ENCODE assay signal across 8 cellular contexts in genomic region chr13:100235311-100235901, GRCh38.
DNase-seq lines count a peak whose midpoint lies in the region; ATAC-seq and TF ChIP-seq lines count a peak whose summit lies in the region.

No MANE protein-coding gene starts in this region.

- TF ChIP-seq POLR2A in heart left ventricle (IDR thresholded peaks at IDR 0.05): no peak

- H3K4me1 Mint-ChIP-seq in naive thymus-derived CD4-positive, alpha-beta T cell: peaks cover 3 to 8% (median 5%) of the 10 kb centered on the region in 7 donors

- no peak overlapping the region for H3K27ac Mint-ChIP-seq in naive thymus-derived CD4-positive, alpha-beta T cell

- peaks cover 0 to 25% (median 14%) of the 10 kb centered on the region in 12 donors for H3K4me1 ChIP-seq in heart left ventricle
- H3K4me1 ChIP-seq in OCI-LY3 (ENCODE audit: low read length): peaks cover 18% of the 10 kb centered on the region
- H3K4me1 ChIP-seq in naive thymus-derived CD4-positive, alpha-beta T cell (ENCODE audit: control insufficient read depth in 2 of 2, insufficient read depth in 2 of 2, low read length in 2 of 2): peaks cover 0 to 5% of the 10 kb centered on the region in 2 donors

- no peaks in the 10 kb centered on the region for H4K20me1 ChIP-seq in OCI-LY3 (ENCODE audit: insufficient read depth, low read length)

- no peaks in the 10 kb centered on the region for H3K9me3 ChIP-seq in heart left ventricle
- H3K9me3 ChIP-seq in OCI-LY3 (ENCODE audit: insufficient read depth, low read length): no peaks in the 10 kb centered on the region
- H3K9me3 ChIP-seq in naive thymus-derived CD4-positive, alpha-beta T cell (ENCODE audit: control insufficient read depth in 2 of 3, low read length in 3 of 3): no peaks in the 10 kb centered on the region

- peak overlapping the region; percentile 52 for H3K9ac ChIP-seq in OCI-LY3 (ENCODE audit: low read length)

- peak; percentile 33 to 74 (median 56) for TF ChIP-seq CTCF in heart left ventricle (IDR thresholded peaks at IDR 0.05)
- TF ChIP-seq CTCF in OCI-LY3 (IDR thresholded peaks at IDR 0.05; ENCODE audit: low read depth, low read length): peak; percentile 87

- peaks cover 0 to 20% (median 8%) of the 10 kb centered on the region in 5 donors for H3K36me3 Mint-ChIP-seq in naive thymus-derived CD4-positive, alpha-beta T cell

- H3K27ac ChIP-seq in heart left ventricle (no peak overlapping the region), OCI-LY3 (ENCODE audit: low read length) (peak overlapping the region; percentile 16; the same call in 1 of the 2 replicates)
- H3K27ac ChIP-seq in naive thymus-derived CD4-positive, alpha-beta T cell (ENCODE audit: low read depth, low read length): no peak overlapping the region

- H3K27me3 Mint-ChIP-seq in naive thymus-derived CD4-positive, alpha-beta T cell: peaks cover 0 to 3% (median 0%) of the 10 kb centered on the region in 5 donors

- H3K4me3 Mint-ChIP-seq in naive thymus-derived CD4-positive, alpha-beta T cell: peak overlapping the region in 1 of 10 donors; percentile 30

- H3K4me3 ChIP-seq in heart left ventricle (peak overlapping the region in 1 of 12 donors; percentile 29), OCI-LY3 (ENCODE audit: low read length) (peak overlapping the region; percentile 71)
- no peak overlapping the region for H3K4me3 ChIP-seq in naive thymus-derived CD4-positive, alpha-beta T cell (ENCODE audit: low read length)

- peak overlapping the region; percentile 62 for H2AFZ ChIP-seq in OCI-LY3 (ENCODE audit: low read depth, low read length)

- H3K4me2 ChIP-seq in OCI-LY3 (ENCODE audit: low read length): peak overlapping the region; percentile 78

- CTCF ChIA-PET in naive thymus-derived CD4-positive, alpha-beta T cell (lab: Charles Lee): interaction anchor here (0.7 to 4.7 kb wide), 13 partner anchors 12 to 966 kb away, joined by 3 to 68 read pairs (median 5); no protein-coding TSS in a partner anchor

- intact Hi-C loops in heart left ventricle (cut with DNase I) (loop anchor here (2.0 to 10.0 kb wide), 8 partner anchors 277 to 579 kb away; no protein-coding TSS in a partner anchor), Right ventricle myocardium superior (cut with DNase I) (no loop called here)
- intact Hi-C loops in naive thymus-derived CD4-positive, alpha-beta T cell (cut with micrococcal nuclease): loop anchor here (1.0 to 10.0 kb wide), 12 partner anchors 151 to 1061 kb away; partner anchors contain the start of genes CLYBL (in 1 of the 2) and PCCA (in 1 of the 2)

- H3K27me3 ChIP-seq in heart left ventricle (no peaks in the 10 kb centered on the region), OCI-LY3 (ENCODE audit: low read depth, low read length) (no peaks in the 10 kb centered on the region)
- no peaks in the 10 kb centered on the region for H3K27me3 ChIP-seq in naive thymus-derived CD4-positive, alpha-beta T cell (ENCODE audit: control insufficient read depth in 2 of 2, insufficient read depth in 2 of 2, low read length in 2 of 2)

- DNase-seq in heart left ventricle (no peak), Right ventricle myocardium superior (no peak), HuH-7 (ENCODE audit: low spot score) (peak; percentile 29), dermis microvascular lymphatic vessel endothelial cell (ENCODE audit: low read depth in 2 of 2) (peak; percentile 60 to 69)
- DNase-seq in naive thymus-derived CD4-positive, alpha-beta T cell: peak in 7 of 9 donors; percentile 11 to 54 (median 40)

- 27 to 47% (median 34%) methylated on average over 5 of the region's 5 CpGs for WGBS in heart left ventricle, 4 donors

- POLR2A ChIA-PET in naive thymus-derived CD4-positive, alpha-beta T cell (lab: Charles Lee): interaction anchor here (1.0 kb wide), 1 partner anchor 578 kb away, joined by 6 read pairs; no protein-coding TSS in a partner anchor

- no peak for ATAC-seq in heart left ventricle
- no peak for ATAC-seq in Right ventricle myocardium superior (ENCODE audit: poor library complexity)
- ATAC-seq in naive thymus-derived CD4-positive, alpha-beta T cell: peak; percentile 57
- no peak for ATAC-seq in GM21423 (IDR thresholded peaks at IDR 0.05; ENCODE audit: unreplicated experiment)
- no peak for ATAC-seq in GM21717 (IDR thresholded peaks at IDR 0.05; ENCODE audit: unreplicated experiment)

- no peaks in the 10 kb centered on the region for H3K9me3 Mint-ChIP-seq in naive thymus-derived CD4-positive, alpha-beta T cell

- no peaks in the 10 kb centered on the region for H3K79me2 ChIP-seq in OCI-LY3 (ENCODE audit: low read length)

- no peaks in the 10 kb centered on the region for H3K36me3 ChIP-seq in heart left ventricle
- H3K36me3 ChIP-seq in OCI-LY3 (replicated peaks; ENCODE audit: low read depth, low read length): no peaks in the 10 kb centered on the region
- no peaks in the 10 kb centered on the region for H3K36me3 ChIP-seq in naive thymus-derived CD4-positive, alpha-beta T cell (ENCODE audit: control insufficient read depth in 2 of 3, insufficient read depth in 3 of 3, low read length in 3 of 3)

Comparison
In these comparisons a context has a peak if more than half of its experiments do, and no peak if none do; other contexts are left out.
1. DNase-seq: peak in HuH-7 (single experiment), dermis microvascular lymphatic vessel endothelial cell (2 of 2) and naive thymus-derived CD4-positive, alpha-beta T cell (7 of 9); none in heart left ventricle (0 of 5) and Right ventricle myocardium superior (single experiment).